Comparison of ENCODE assay signal across 1 cellular context in genomic region chr9:19445452-19445851, GRCh38.
TF ChIP-seq lines count a peak whose summit lies in the region.

No MANE protein-coding gene starts in this region.

TF ChIP-seq in IMR-90, 13 proteins besides CTCF, POLR2A, EP300 and RAD21:
- TF ChIP-seq MAFK (IDR thresholded peaks at IDR 0.05; ENCODE audit: low read depth, low read length) = no peak
- no peak for TF ChIP-seq SMC3 (IDR thresholded peaks at IDR 0.05; ENCODE audit: low read depth, low read length)
- no peak for TF ChIP-seq MXI1 (IDR thresholded peaks at IDR 0.05; ENCODE audit: borderline replicate concordance, low read depth, low read length)
- no peak for TF ChIP-seq CEBPB (IDR thresholded peaks at IDR 0.05; ENCODE audit: low read depth, low read length)
- no peak for TF ChIP-seq RFX5 (IDR thresholded peaks at IDR 0.05; ENCODE audit: low read depth, low read length)
- no peak for TF ChIP-seq CHD1 (IDR thresholded peaks at IDR 0.05; ENCODE audit: low read depth, low read length)
- no peak for TF ChIP-seq FOS (IDR thresholded peaks at IDR 0.05; ENCODE audit: low read depth, low read length)
